ENCODE assay signal across 23 cellular contexts in the genomic region with DNA sequence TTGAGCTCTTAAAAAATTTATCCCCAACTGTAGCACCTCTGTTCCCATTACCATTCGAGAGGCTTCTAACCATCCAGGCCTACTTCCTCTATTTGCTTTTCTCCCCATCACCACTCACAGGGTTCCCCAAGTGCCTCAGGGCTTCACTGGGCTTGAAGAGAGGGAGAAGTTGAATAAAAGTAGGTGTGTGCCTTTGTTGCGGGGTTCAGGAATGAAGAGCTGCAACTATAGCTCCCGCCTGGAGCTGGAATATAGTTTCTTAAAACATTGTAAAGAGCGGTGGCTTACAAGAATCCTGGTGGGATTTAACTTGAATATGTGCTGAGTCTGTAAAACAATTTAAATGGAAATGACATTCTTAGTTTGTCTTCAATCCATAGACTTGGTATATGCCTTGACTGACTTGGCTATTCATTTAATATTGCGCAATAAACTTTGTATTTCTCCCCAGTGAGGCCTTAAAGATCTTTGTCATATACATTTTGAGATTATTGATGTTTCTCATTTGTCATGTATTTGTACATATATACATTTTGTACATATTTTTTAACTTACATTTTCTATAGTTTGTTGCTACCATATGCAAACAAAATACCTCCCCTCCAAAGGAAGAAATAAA. TPM values are rescaled to one million over a fixed set of nuclear protein-coding genes. Genes with fewer than 3 reads are reported as not detected.
A peak's percentile ranks its signal among the peaks of the same experiment; 100 is the strongest.
DNase-seq lines count a peak whose midpoint lies in the region; ATAC-seq, FAIRE-seq and TF ChIP-seq lines count a peak whose summit lies in the region.
"Had no signal": no experiment of that assay in that cellular context is flagged by ENCODE, and none has a peak within 500 bp of the region (broad histone marks: within the 10 kb centered on the region; RNA-seq: fewer than 3 reads in every experiment).

No MANE protein-coding gene starts in this region.

- H3K79me2 ChIP-seq in neural progenitor cell (ENCODE audit: low read depth) = no peaks in the 10 kb centered on the region

- H3K4me1 ChIP-seq in A549 (no peaks in the 10 kb centered on the region), IMR-90 (ENCODE audit: control insufficient read depth, insufficient read depth, low read length) (no peaks in the 10 kb centered on the region), neural progenitor cell (no peaks in the 10 kb centered on the region)
- H3K4me1 ChIP-seq: BLaER1 treated with 17β-estradiol and CSF1 and Interleukin-3, amounts not matched to agents 10 nM and 100 nM had no signal

- CTCF ChIA-PET in A549 (lab: Yijun Ruan, JAX) = interaction anchor here (0.5 to 1.7 kb wide), 2 partner anchors 8 to 412 kb away, joined by 3 read pairs; no protein-coding TSS in a partner anchor
- CTCF ChIA-PET in IMR-90 (lab: Yijun Ruan, JAX) = no interaction called here

- H3K36me3 Mint-ChIP-seq in neural progenitor cell = no peaks in the 10 kb centered on the region
- no peaks in the 10 kb centered on the region for H3K36me3 Mint-ChIP-seq in progenitor cell of endocrine pancreas (ENCODE audit: insufficient read depth)
- H3K36me3 Mint-ChIP-seq: CD8-positive, alpha-beta T cell had no signal

- no peaks in the 10 kb centered on the region for H3K79me1 ChIP-seq in IMR-90 (ENCODE audit: low read depth in 1 of 2, low read length in 2 of 2)

- no peak for TF ChIP-seq EP300 in A549 (IDR thresholded peaks at IDR 0.05)

- no peak overlapping the region for H3K4me2 ChIP-seq in A549
- H3K4me2 ChIP-seq in IMR-90 (ENCODE audit: low read depth, low read length) = no peak overlapping the region
- H3K4me2 ChIP-seq in neural progenitor cell = no peak overlapping the region
- H3K4me2 ChIP-seq: BLaER1 treated with 17β-estradiol and CSF1 and Interleukin-3, amounts not matched to agents 10 nM and 100 nM had no signal

- H3K23ac ChIP-seq in IMR-90 (ENCODE audit: low read depth, low read length) = no peak overlapping the region

- no peak overlapping the region for H2BK20ac ChIP-seq in IMR-90 (ENCODE audit: low read depth, low read length)

- TF ChIP-seq CTCF in A549 (IDR thresholded peaks at IDR 0.05) (no peak), IMR-90 (conservative IDR thresholded peaks at IDR 0.05; ENCODE audit: low read depth, low read length) (no peak), bronchial epithelial cell (IDR thresholded peaks at IDR 0.05; ENCODE audit: insufficient read depth, low read length, severe bottlenecking) (no peak), neural progenitor cell (IDR thresholded peaks at IDR 0.05) (no peak), progenitor cell of endocrine pancreas (IDR thresholded peaks at IDR 0.05; ENCODE audit: unreplicated experiment) (no peak)

- no peaks in the 10 kb centered on the region for H3K4me1 Mint-ChIP-seq in neural progenitor cell
- H3K4me1 Mint-ChIP-seq in progenitor cell of endocrine pancreas (ENCODE audit: low read depth) = no peaks in the 10 kb centered on the region

- WGBS in A549 (ENCODE audit: missing lambda C conversion rate) = 70% methylated on average over 5 of the region's 5 CpGs
- 82% methylated on average over 3 of the region's 5 CpGs; no CpG with 5 or more reads in 1 of the 2 experiments for WGBS in IMR-90 (ENCODE audit: extremely low coverage in 2 of 2, insufficient read length in 1 of 2), 2 experiments

- no peak overlapping the region for H2AK9ac ChIP-seq in IMR-90 (replicated peaks; ENCODE audit: low read depth, low read length, poor library complexity)

- no peaks in the 10 kb centered on the region for H3K9me1 ChIP-seq in IMR-90 (ENCODE audit: insufficient read depth, low read length)

- H3K27ac ChIP-seq in A549 = no peak overlapping the region
- H3K27ac ChIP-seq in IMR-90 (ENCODE audit: insufficient read depth, low read length) = no peak overlapping the region
- H3K27ac ChIP-seq in neural progenitor cell = no peak overlapping the region
- H3K27ac ChIP-seq: BLaER1 treated with 17β-estradiol and CSF1 and Interleukin-3, amounts not matched to agents 10 nM and 100 nM had no signal

- TF ChIP-seq RAD21 in A549 (conservative IDR thresholded peaks at IDR 0.05 in 1 of 2, IDR thresholded peaks at IDR 0.05 in 1 of 2) (no peak), IMR-90 (IDR thresholded peaks at IDR 0.05; ENCODE audit: low read length) (no peak)

- H3K27me3 Mint-ChIP-seq in neural progenitor cell (ENCODE audit: insufficient read depth, low read depth) (peaks cover 8% of the 10 kb centered on the region), progenitor cell of endocrine pancreas (peaks cover 24% of the 10 kb centered on the region)

- H3K18ac ChIP-seq in IMR-90 (ENCODE audit: low read depth, low read length) = no peak overlapping the region

- in situ Hi-C loops in IMR-90 (cut with MboI; ENCODE audit: low sequenced_read_pairs) = no loop called here

- no peaks in the 10 kb centered on the region for H3F3A ChIP-seq in neural progenitor cell (ENCODE audit: low read depth)

- intact Hi-C loops in IMR-90 (cut with micrococcal nuclease) = no loop called here

- dilution Hi-C loops in IMR-90 (cut with HindIII; ENCODE audit: low sequenced_read_pairs, unreplicated experiment) = no loop called here

- no peak overlapping the region for H3K4ac ChIP-seq in IMR-90 (ENCODE audit: low read depth, low read length)

- TF ChIP-seq POLR2A in A549 (IDR thresholded peaks at IDR 0.05; ENCODE audit: low read length) = no peak
- no peak for TF ChIP-seq POLR2A in IMR-90 (IDR thresholded peaks at IDR 0.05; ENCODE audit: low read depth, low read length)

- no peak overlapping the region for H4K91ac ChIP-seq in IMR-90 (ENCODE audit: insufficient read depth, low read depth, low read length)

- no peak for DNase-seq in A549 (ENCODE audit: low read depth in 1 of 2, low spot score in 1 of 2)
- no peak for DNase-seq in IMR-90
- DNase-seq in bronchial epithelial cell (ENCODE audit: low read depth) = peak; percentile 7
- DNase-seq in neural progenitor cell (ENCODE audit: low spot score) = no peak
- no peak for DNase-seq in progenitor cell of endocrine pancreas (ENCODE audit: low spot score, unreplicated experiment)
- DNase-seq in NCI-H1092 (lab: John Stamatoyannopoulos, UW) = no peak
- DNase-seq: Calu3; CD8-positive, alpha-beta T cell; DMS79; GOT3; Karpas-422; MG63; NCI-H1105; NCI-H1694 treated with DMSO at 0.1 percent for 48 hours; NCI-H2107; NCI-H510A; NCI-H748 treated with DMSO at 0.1 percent for 48 hours; RPMI8226; SHP77 treated with DMSO at 0.1 percent for 48 hours had no signal

- BruUV-seq in IMR-90 (replicated peaks; lab: Mats Ljungman, UMichigan) = no TSS peak

- H3K14ac ChIP-seq in IMR-90 (replicated peaks; ENCODE audit: low read depth, low read length) = no peak overlapping the region

- H4K5ac ChIP-seq in IMR-90 (ENCODE audit: low read depth, low read length) = no peak overlapping the region

- no peak overlapping the region for H3K27ac Mint-ChIP-seq in neural progenitor cell
- no peak overlapping the region for H3K27ac Mint-ChIP-seq in progenitor cell of endocrine pancreas
- H3K27ac Mint-ChIP-seq: CD8-positive, alpha-beta T cell had no signal

- no peak overlapping the region for H4K8ac ChIP-seq in IMR-90 (ENCODE audit: low read depth in 2 of 2, low read length in 2 of 2)

- H3K9me3 ChIP-seq in A549 (no peaks in the 10 kb centered on the region), IMR-90 (ENCODE audit: control insufficient read depth, insufficient read depth, low read length) (no peaks in the 10 kb centered on the region), neural progenitor cell (ENCODE audit: low read depth) (no peaks in the 10 kb centered on the region)
- H3K9me3 ChIP-seq: BLaER1 treated with 17β-estradiol and CSF1 and Interleukin-3, amounts not matched to agents 10 nM and 100 nM; MG63 had no signal

- H3K56ac ChIP-seq in IMR-90 (ENCODE audit: extremely low read depth, insufficient read depth, low read length) = no peak overlapping the region

- peaks cover 24% of the 10 kb centered on the region for H3K27me3 ChIP-seq in IMR-90 (ENCODE audit: control insufficient read depth, insufficient read depth, low read length)
- no peaks in the 10 kb centered on the region for H3K27me3 ChIP-seq in bronchial epithelial cell (ENCODE audit: control insufficient read depth, insufficient read depth, low read length)
- H3K27me3 ChIP-seq in neural progenitor cell = peaks cover 4% of the 10 kb centered on the region
- H3K27me3 ChIP-seq: BLaER1 treated with 17β-estradiol and CSF1 and Interleukin-3, amounts not matched to agents 10 nM and 100 nM had no signal

- POLR2A ChIA-PET in A549 (lab: Yijun Ruan, JAX) = no interaction called here
- POLR2A ChIA-PET in IMR-90 (lab: Charles Lee; ENCODE audit: unreplicated experiment) = no interaction called here

- H4K20me1 ChIP-seq in IMR-90 (ENCODE audit: insufficient read depth, low read length) (no peaks in the 10 kb centered on the region), neural progenitor cell (ENCODE audit: low read depth) (no peaks in the 10 kb centered on the region)
- H4K20me1 ChIP-seq: BLaER1 treated with 17β-estradiol and CSF1 and Interleukin-3, amounts not matched to agents 10 nM and 100 nM had no signal

- no peak overlapping the region for H2BK120ac ChIP-seq in IMR-90 (ENCODE audit: low read depth, low read length)

- no peak overlapping the region for H2BK15ac ChIP-seq in IMR-90 (ENCODE audit: low read depth, low read length)

- no peak overlapping the region for H2BK5ac ChIP-seq in IMR-90 (ENCODE audit: low read depth, low read length, poor library complexity, severe bottlenecking)

- no peak overlapping the region for H3K4me3 Mint-ChIP-seq in neural progenitor cell
- H3K4me3 Mint-ChIP-seq in progenitor cell of endocrine pancreas (ENCODE audit: low read depth) = no peak overlapping the region
- H3K4me3 Mint-ChIP-seq: CD8-positive, alpha-beta T cell had no signal

- ATAC-seq in A549 (no peak), IMR-90 (ENCODE audit: low read depth) (no peak), HG03039 (IDR thresholded peaks at IDR 0.05; ENCODE audit: unreplicated experiment) (no peak)
- ATAC-seq: CD8-positive, alpha-beta T cell had no signal

- H3K9ac ChIP-seq in IMR-90 (ENCODE audit: low read depth, low read length) (no peak overlapping the region), neural progenitor cell (no peak overlapping the region)
- H3K9ac ChIP-seq: BLaER1 treated with 17β-estradiol and CSF1 and Interleukin-3, amounts not matched to agents 10 nM and 100 nM had no signal

- no peak overlapping the region for H2AK5ac ChIP-seq in IMR-90 (ENCODE audit: low read depth, low read length)

- H3K36me3 ChIP-seq in IMR-90 (ENCODE audit: control insufficient read depth, insufficient read depth, low read length) (no peaks in the 10 kb centered on the region), bronchial epithelial cell (ENCODE audit: control insufficient read depth, insufficient read depth, low read length) (no peaks in the 10 kb centered on the region), neural progenitor cell (no peaks in the 10 kb centered on the region)
- H3K36me3 ChIP-seq: BLaER1 treated with 17β-estradiol and CSF1 and Interleukin-3, amounts not matched to agents 10 nM and 100 nM; MG63 had no signal

- H3K4me3 ChIP-seq in A549 (no peak overlapping the region), IMR-90 (ENCODE audit: insufficient read depth, low read depth, low read length) (no peak overlapping the region), bronchial epithelial cell (ENCODE audit: low read depth, low read length) (no peak overlapping the region), neural progenitor cell (no peak overlapping the region)
- H3K4me3 ChIP-seq: BLaER1 treated with 17β-estradiol and CSF1 and Interleukin-3, amounts not matched to agents 10 nM and 100 nM; MG63 had no signal

- FAIRE-seq in A549 (lab: Jason Lieb, UNC) (no peak), bronchial epithelial cell (lab: Jason Lieb, UNC) (no peak)
- FAIRE-seq: GM12892, GM18507 had no signal

- H3K9me3 Mint-ChIP-seq in neural progenitor cell (no peaks in the 10 kb centered on the region), progenitor cell of endocrine pancreas (ENCODE audit: low read depth) (no peaks in the 10 kb centered on the region)
- H3K9me3 Mint-ChIP-seq: CD8-positive, alpha-beta T cell had no signal

- H2AFZ ChIP-seq in IMR-90 (replicated peaks; ENCODE audit: low read length, poor library complexity) (no peak overlapping the region), neural progenitor cell (replicated peaks) (peak overlapping the region; percentile 32)

RNA-seq across cellular contexts. Expression of a gene that starts 7.2 kb away (rescaled TPM):
- polyA plus RNA-seq in A549 (2011; rRNA removed) = 0.09 and 0.16 TPM in 2 replicates
- 0.06 and 0.11 TPM in 2 replicates for polyA plus RNA-seq in A549 (2012; cell fraction: cytosol; rRNA removed)
- 0.28 and 0.40 TPM in 2 replicates for polyA plus RNA-seq in A549 (2012; cell fraction: nucleus; rRNA removed)
- polyA plus RNA-seq in A549 (2017; fragmentation: RNase III; extraction: RNeasy Plus Mini Kit Qiagen cat#74134 plus additional on column Dnase treatment) = 0.03 to 0.10 TPM (median 0.04 TPM) in 3 replicates
- not detected in 2 replicates for polyA minus RNA-seq in A549 (2011; rRNA and poly(A)+ RNA removed)
- not detected in 2 replicates for total RNA-seq in IMR-90 (2012; rRNA removed)
- polyA plus RNA-seq in IMR-90 (2012; rRNA removed) = 0.04 TPM in 1 of 2 replicates, not detected in the other
- 0.02 TPM in 1 of 2 replicates, not detected in the other for polyA plus RNA-seq in IMR-90 (2012; cell fraction: cytosol; rRNA removed)
- polyA plus RNA-seq in IMR-90 (2012; cell fraction: nucleus; rRNA removed; ENCODE audit: low replicate concordance) = 0.09 and 0.10 TPM in 2 replicates
- 0.53 and 0.77 TPM in 2 replicates for total RNA-seq in bronchial epithelial cell
- 1.8 TPM in 2 replicates for total RNA-seq in neural progenitor cell (ENCODE audit: low replicate concordance)
- total RNA-seq in progenitor cell of endocrine pancreas = 3.6 and 3.7 TPM in 2 replicates
- total RNA-seq: CD8-positive, alpha-beta T cell had no signal
